In genomic region chr16:55933038-55933437, GRCh38 we compare ENCODE assay signal across 37 cellular contexts. TPM values are rescaled to one million over a fixed set of nuclear protein-coding genes. Genes with fewer than 3 reads are reported as not detected.
"Had no signal": no experiment of that assay in that cellular context is flagged by ENCODE, and none has a peak within 500 bp of the region (broad histone marks: within the 10 kb centered on the region; RNA-seq: fewer than 3 reads in every experiment).

No MANE protein-coding gene starts in this region.

- H3K27ac Mint-ChIP-seq: activated CD4-positive, alpha-beta memory T cell treated with anti-CD3 and anti-CD28 coated beads, Interleukin-2, amount 10 ng/mL, durations not matched to agents 7 days and 5 days; activated CD4-positive, alpha-beta T cell treated with anti-CD3 and anti-CD28 coated beads for 36 hours; activated CD8-positive, alpha-beta memory T cell treated with anti-CD3 and anti-CD28 coated beads, Interleukin-2, amount 10 ng/mL, durations not matched to agents 7 days and 5 days; activated naive CD8-positive, alpha-beta T cell treated with anti-CD3 and anti-CD28 coated beads for 36 hours had no signal

- H3K36me3 Mint-ChIP-seq: activated CD8-positive, alpha-beta memory T cell treated with anti-CD3 and anti-CD28 coated beads, Interleukin-2, amount 10 ng/mL, durations not matched to agents 7 days and 5 days; activated naive CD8-positive, alpha-beta T cell treated with anti-CD3 and anti-CD28 coated beads for 36 hours had no signal

- DNase-seq: activated CD4-positive, alpha-beta memory T cell treated with anti-CD3 and anti-CD28 coated beads, Interleukin-2, amount 10 ng/mL, durations not matched to agents 7 days and 5 days; activated CD4-positive, alpha-beta T cell treated with anti-CD3 and anti-CD28 coated beads for 36 hours; activated CD8-positive, alpha-beta memory T cell treated with anti-CD3 and anti-CD28 coated beads for 24 hours; activated CD8-positive, alpha-beta memory T cell treated with anti-CD3 and anti-CD28 coated beads, Interleukin-2, amount 10 ng/mL, durations not matched to agents 7 days and 5 days; activated CD8-positive, alpha-beta memory T cell treated with anti-CD3 and anti-CD28 coated beads, Interleukin-2, amount 50 U/mL, for 48 hours; activated effector memory CD4-positive, alpha-beta T cell treated with anti-CD3 and anti-CD28 coated beads, Interleukin-2, amount 50 U/mL, for 16 hours; activated naive CD4-positive, alpha-beta T cell; activated naive CD4-positive, alpha-beta T cell treated with anti-CD3 and anti-CD28 coated beads, Interleukin-2, amount 50 U/mL, for 16 hours; activated naive CD8-positive, alpha-beta T cell treated with anti-CD3 and anti-CD28 coated beads for 36 hours; activated T-cell treated with anti-CD3 and anti-CD28 coated beads, Interleukin-2, amount 50 U/mL, for 48 hours; amniotic stem cell; aorta; brain microvascular endothelial cell; Kasumi-1; KBM-7; MM.1S; MV-4-11; NCI-H1105; NCI-H1417 treated with DMSO at 0.1 percent for 48 hours; NCI-H1694; NCI-H1930; NCI-H2081 treated with DMSO at 0.1 percent for 48 hours; NCI-H510A; NCI-H526; NCI-H748 treated with DMSO at 0.1 percent for 48 hours; NK-92 treated with Interleukin-12 subunit alpha and Interleukin-12 subunit beta, amount 100 ng/mL, for 24 hours; PC-9; SW 1271; T-helper 1 cell; T-helper 2 cell; T1000 had no signal

- H3K36me3 ChIP-seq: brain microvascular endothelial cell, cardiac muscle cell had no signal

- H3K27ac ChIP-seq: brain microvascular endothelial cell, cardiac muscle cell, PC-9, RWPE1 had no signal

- H3K27me3 ChIP-seq: brain microvascular endothelial cell, cardiac muscle cell had no signal

- H3K4me3 ChIP-seq: cardiac muscle cell, PC-9 had no signal

- H3K4me3 Mint-ChIP-seq: activated CD4-positive, alpha-beta memory T cell treated with anti-CD3 and anti-CD28 coated beads, Interleukin-2, amount 10 ng/mL, durations not matched to agents 7 days and 5 days; activated CD4-positive, alpha-beta T cell treated with anti-CD3 and anti-CD28 coated beads for 36 hours; activated CD8-positive, alpha-beta memory T cell treated with anti-CD3 and anti-CD28 coated beads, Interleukin-2, amount 10 ng/mL, durations not matched to agents 7 days and 5 days; activated naive CD8-positive, alpha-beta T cell treated with anti-CD3 and anti-CD28 coated beads for 36 hours; central memory CD8-positive, alpha-beta T cell had no signal

- ATAC-seq: activated CD4-positive, alpha-beta T cell treated with anti-CD3 and anti-CD28 coated beads for 36 hours; activated CD4-positive, CD25-positive, alpha-beta regulatory T cell treated with anti-CD3 and anti-CD28 coated beads, Interleukin-2, amount 50 U/mL, for 24 hours; activated CD8-positive, alpha-beta memory T cell treated with anti-CD3 and anti-CD28 coated beads, Interleukin-2, amount 10 ng/mL, durations not matched to agents 7 days and 5 days; Right ventricle myocardium inferior had no signal

- H3K4me1 Mint-ChIP-seq: activated CD4-positive, alpha-beta memory T cell treated with anti-CD3 and anti-CD28 coated beads, Interleukin-2, amount 10 ng/mL, durations not matched to agents 7 days and 5 days; activated CD4-positive, alpha-beta T cell treated with anti-CD3 and anti-CD28 coated beads for 36 hours; activated CD8-positive, alpha-beta memory T cell treated with anti-CD3 and anti-CD28 coated beads, Interleukin-2, amount 10 ng/mL, durations not matched to agents 7 days and 5 days; activated naive CD8-positive, alpha-beta T cell treated with anti-CD3 and anti-CD28 coated beads for 36 hours; central memory CD8-positive, alpha-beta T cell had no signal

- H3K27me3 Mint-ChIP-seq: activated CD4-positive, alpha-beta memory T cell treated with anti-CD3 and anti-CD28 coated beads, Interleukin-2, amount 10 ng/mL, durations not matched to agents 7 days and 5 days; activated CD8-positive, alpha-beta memory T cell treated with anti-CD3 and anti-CD28 coated beads, Interleukin-2, amount 10 ng/mL, durations not matched to agents 7 days and 5 days had no signal

- H3K9me3 Mint-ChIP-seq: activated CD4-positive, alpha-beta memory T cell treated with anti-CD3 and anti-CD28 coated beads, Interleukin-2, amount 10 ng/mL, durations not matched to agents 7 days and 5 days; activated naive CD8-positive, alpha-beta T cell treated with anti-CD3 and anti-CD28 coated beads for 36 hours; central memory CD8-positive, alpha-beta T cell had no signal

RNA-seq across cellular contexts. Expression of gene CES5A, which starts 57.9 kb away (rescaled TPM):
- total RNA-seq: activated CD4-positive, alpha-beta memory T cell treated with anti-CD3 and anti-CD28 coated beads, Interleukin-2, amount 10 ng/mL, durations not matched to agents 7 days and 5 days; activated CD4-positive, alpha-beta T cell treated with anti-CD3 and anti-CD28 coated beads for 36 hours; activated CD8-positive, alpha-beta memory T cell treated with anti-CD3 and anti-CD28 coated beads, Interleukin-2, amount 10 ng/mL, durations not matched to agents 7 days and 5 days; activated naive CD8-positive, alpha-beta T cell treated with anti-CD3 and anti-CD28 coated beads for 36 hours; aorta; cardiac muscle cell; chondrocyte; PC-9 had no signal
- polyA plus RNA-seq: aorta, cardiac muscle cell had no signal
